ENCODE assay signal across 1 cellular context in the genomic region with DNA sequence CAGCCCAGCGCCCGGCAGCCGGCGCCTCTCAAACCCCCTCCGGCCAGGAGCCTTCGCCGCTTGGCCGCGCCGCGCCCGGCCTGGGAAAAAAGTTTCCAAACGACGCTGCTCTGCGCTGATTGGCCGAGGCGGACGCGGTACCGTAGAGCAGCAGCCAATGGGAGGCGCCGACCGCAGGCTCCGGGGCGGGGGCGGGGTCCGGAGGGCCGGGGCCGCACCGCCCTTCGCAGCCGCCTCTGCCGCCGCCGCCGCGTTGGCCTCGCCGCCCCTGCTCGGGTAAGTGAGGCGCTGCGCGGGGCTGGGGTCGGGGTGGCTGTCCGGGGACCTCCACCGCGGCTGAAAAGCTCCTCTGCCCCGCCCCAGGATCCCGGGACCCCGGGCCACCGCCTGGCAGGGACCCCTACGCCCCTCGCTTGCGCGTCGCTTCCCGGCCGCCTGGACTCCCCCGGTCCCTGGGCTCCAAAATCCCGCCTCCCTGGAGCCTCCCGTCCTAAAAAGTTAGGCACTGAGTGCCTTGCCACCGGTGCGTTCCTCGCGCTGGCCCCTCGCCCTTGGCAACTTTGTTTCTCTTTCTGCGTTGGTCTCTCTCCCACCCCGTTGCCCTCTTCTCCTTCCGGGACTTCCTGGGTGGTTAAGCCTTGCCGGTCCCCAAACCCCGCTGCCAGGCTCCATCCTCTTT.
TF ChIP-seq lines count a peak whose summit lies in the region.

TSS of gene NDE1 (plus strand) at position 227 of the 679 bp plus-strand sequence. CDS start 14,534 bp downstream, outside the sequence.

TF ChIP-seq in HepG2, 621 proteins besides CTCF, POLR2A, EP300 and RAD21 (continued from another document):
- TF ChIP-seq, protein P1, sequence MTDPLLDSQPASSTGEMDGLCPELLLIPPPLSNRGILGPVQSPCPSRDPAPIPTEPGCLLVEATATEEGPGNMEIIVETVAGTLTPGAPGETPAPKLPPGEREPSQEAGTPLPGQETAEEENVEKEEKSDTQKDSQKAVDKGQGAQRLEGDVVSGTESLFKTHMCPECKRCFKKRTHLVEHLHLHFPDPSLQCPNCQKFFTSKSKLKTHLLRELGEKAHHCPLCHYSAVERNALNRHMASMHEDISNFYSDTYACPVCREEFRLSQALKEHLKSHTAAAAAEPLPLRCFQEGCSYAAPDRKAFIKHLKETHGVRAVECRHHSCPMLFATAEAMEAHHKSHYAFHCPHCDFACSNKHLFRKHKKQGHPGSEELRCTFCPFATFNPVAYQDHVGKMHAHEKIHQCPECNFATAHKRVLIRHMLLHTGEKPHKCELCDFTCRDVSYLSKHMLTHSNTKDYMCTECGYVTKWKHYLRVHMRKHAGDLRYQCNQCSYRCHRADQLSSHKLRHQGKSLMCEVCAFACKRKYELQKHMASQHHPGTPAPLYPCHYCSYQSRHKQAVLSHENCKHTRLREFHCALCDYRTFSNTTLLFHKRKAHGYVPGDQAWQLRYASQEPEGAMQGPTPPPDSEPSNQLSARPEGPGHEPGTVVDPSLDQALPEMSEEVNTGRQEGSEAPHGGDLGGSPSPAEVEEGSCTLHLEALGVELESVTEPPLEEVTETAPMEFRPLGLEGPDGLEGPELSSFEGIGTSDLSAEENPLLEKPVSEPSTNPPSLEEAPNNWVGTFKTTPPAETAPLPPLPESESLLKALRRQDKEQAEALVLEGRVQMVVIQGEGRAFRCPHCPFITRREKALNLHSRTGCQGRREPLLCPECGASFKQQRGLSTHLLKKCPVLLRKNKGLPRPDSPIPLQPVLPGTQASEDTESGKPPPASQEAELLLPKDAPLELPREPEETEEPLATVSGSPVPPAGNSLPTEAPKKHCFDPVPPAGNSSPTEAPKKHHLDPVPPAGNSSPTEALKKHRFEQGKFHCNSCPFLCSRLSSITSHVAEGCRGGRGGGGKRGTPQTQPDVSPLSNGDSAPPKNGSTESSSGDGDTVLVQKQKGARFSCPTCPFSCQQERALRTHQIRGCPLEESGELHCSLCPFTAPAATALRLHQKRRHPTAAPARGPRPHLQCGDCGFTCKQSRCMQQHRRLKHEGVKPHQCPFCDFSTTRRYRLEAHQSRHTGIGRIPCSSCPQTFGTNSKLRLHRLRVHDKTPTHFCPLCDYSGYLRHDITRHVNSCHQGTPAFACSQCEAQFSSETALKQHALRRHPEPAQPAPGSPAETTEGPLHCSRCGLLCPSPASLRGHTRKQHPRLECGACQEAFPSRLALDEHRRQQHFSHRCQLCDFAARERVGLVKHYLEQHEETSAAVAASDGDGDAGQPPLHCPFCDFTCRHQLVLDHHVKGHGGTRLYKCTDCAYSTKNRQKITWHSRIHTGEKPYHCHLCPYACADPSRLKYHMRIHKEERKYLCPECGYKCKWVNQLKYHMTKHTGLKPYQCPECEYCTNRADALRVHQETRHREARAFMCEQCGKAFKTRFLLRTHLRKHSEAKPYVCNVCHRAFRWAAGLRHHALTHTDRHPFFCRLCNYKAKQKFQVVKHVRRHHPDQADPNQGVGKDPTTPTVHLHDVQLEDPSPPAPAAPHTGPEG (CRISPR knock-in tag; IDR thresholded peaks at IDR 0.05): peak; percentile 82; the same call in 1 of the 2 replicates
- TF ChIP-seq ZNF607 (CRISPR knock-in tag; IDR thresholded peaks at IDR 0.05; ENCODE audit: borderline replicate concordance): peak; percentile 74
- TF ChIP-seq, protein P2, sequence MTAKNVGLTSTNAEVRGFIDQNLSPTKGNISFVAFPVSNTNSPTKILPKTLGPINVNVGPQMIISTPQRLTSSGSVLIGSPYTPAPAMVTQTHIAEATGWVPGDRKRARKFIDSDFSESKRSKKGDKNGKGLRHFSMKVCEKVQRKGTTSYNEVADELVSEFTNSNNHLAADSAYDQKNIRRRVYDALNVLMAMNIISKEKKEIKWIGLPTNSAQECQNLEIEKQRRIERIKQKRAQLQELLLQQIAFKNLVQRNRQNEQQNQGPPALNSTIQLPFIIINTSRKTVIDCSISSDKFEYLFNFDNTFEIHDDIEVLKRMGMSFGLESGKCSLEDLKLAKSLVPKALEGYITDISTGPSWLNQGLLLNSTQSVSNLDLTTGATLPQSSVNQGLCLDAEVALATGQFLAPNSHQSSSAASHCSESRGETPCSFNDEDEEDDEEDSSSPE (CRISPR knock-in tag; IDR thresholded peaks at IDR 0.05): peak; percentile 96
